ENCODE assay signal across 31 cellular contexts in the genomic region with DNA sequence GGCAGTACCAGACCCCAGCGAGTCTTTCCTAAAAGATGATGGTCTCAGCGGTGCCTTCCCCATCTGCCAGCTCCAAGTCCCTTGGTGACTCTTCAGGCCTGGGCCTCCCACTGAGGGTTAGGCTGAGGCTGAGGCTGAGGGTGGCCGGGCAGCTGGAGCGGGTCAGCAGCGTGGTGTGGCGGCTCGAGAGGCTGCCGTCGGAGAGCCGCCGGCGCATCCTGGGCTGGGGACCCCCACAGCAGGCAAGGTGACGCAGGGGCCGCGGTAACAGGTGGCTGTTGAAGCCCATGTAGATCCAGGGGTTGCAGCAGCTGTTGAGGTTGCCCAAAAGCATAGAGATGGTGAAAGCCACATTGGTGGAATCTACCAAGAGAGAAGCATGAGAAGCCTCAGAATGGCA. TPM values are rescaled to one million over a fixed set of nuclear protein-coding genes. Genes with fewer than 3 reads are reported as not detected.
"Had no signal": no experiment of that assay in that cellular context is flagged by ENCODE, and none has a peak within 500 bp of the region (broad histone marks: within the 10 kb centered on the region; RNA-seq: fewer than 3 reads in every experiment).

No MANE protein-coding gene starts in this region.

- H3K4me3 Mint-ChIP-seq: dendritic cell treated with granulocyte-macrophage colony-stimulating factor and Interleukin-4, amounts not matched to agents 40 ng/mL and 50 ng/mL, for 4 days; effector memory CD8-positive, alpha-beta T cell; endodermal cell; mesothelial cell of epicardium had no signal

- H3K4me1 ChIP-seq: colonic mucosa, gastrocnemius medialis, lower lobe of right lung had no signal

- H3K4me3 ChIP-seq: colonic mucosa, esophagus squamous epithelium, gastrocnemius medialis, heart right ventricle, left lung, lower lobe of right lung, mucosa of descending colon had no signal

- H3K27ac ChIP-seq: colonic mucosa, epithelial cell of prostate, esophagus squamous epithelium, gastrocnemius medialis, heart right ventricle, left lung, lower lobe of right lung had no signal

- ATAC-seq: effector memory CD8-positive, alpha-beta T cell; esophagus mucosa; gastrocnemius medialis; heart right ventricle; left cardiac atrium; left lung; left ventricle myocardium superior; lower lobe of right lung; mucosa of descending colon had no signal

- H3K36me3 Mint-ChIP-seq: mesothelial cell of epicardium had no signal

- H3K27me3 ChIP-seq: colonic mucosa, gastrocnemius medialis, left lung had no signal

- H3K36me3 ChIP-seq: colonic mucosa, esophagus squamous epithelium, gastrocnemius medialis, heart right ventricle, left lung, lower lobe of right lung had no signal

- H3K9me3 ChIP-seq: colonic mucosa, esophagus squamous epithelium, gastrocnemius medialis, heart right ventricle, left lung, lower lobe of right lung, mucosa of descending colon had no signal

- DNase-seq: colonic mucosa; cortex of kidney; effector CD8-positive, alpha-beta T cell; effector memory CD8-positive, alpha-beta T cell; endodermal cell; erythroblast; esophagus squamous epithelium; foreskin fibroblast; foreskin melanocyte; gastrocnemius medialis; glutamatergic neuron; heart right ventricle; hippocampal formation; left cardiac atrium; left ventricle myocardium superior; lower lobe of right lung; mesenchymal stem cell; mucosa of descending colon had no signal

- H3K9me3 Mint-ChIP-seq: dendritic cell treated with granulocyte-macrophage colony-stimulating factor and Interleukin-4, amounts not matched to agents 40 ng/mL and 50 ng/mL, for 4 days; effector memory CD8-positive, alpha-beta T cell; endodermal cell; mesothelial cell of epicardium had no signal

- H3K27ac Mint-ChIP-seq: effector memory CD8-positive, alpha-beta T cell; endodermal cell; mesothelial cell of epicardium had no signal

RNA-seq across cellular contexts. Expression of a gene that starts 7.0 kb away (rescaled TPM):
- total RNA-seq: dermis microvascular lymphatic vessel endothelial cell, esophagus mucosa, esophagus squamous epithelium, gastrocnemius medialis, glomerular endothelial cell, heart right ventricle, kidney epithelial cell, left cardiac atrium, left lung, left ventricle myocardium superior, lower leg skin, lower lobe of right lung, lung microvascular endothelial cell, mesenteric fat pad, mesothelial cell of epicardium, myocyte had no signal
- polyA plus RNA-seq: heart right ventricle, keratinocyte had no signal

RNA-seq across cellular contexts. Expression of a gene that starts 57.2 kb away (rescaled TPM):
- total RNA-seq: dermis microvascular lymphatic vessel endothelial cell, endodermal cell, gastrocnemius medialis, glomerular endothelial cell, lung microvascular endothelial cell, mesothelial cell of epicardium, myocyte had no signal
- polyA plus RNA-seq: keratinocyte had no signal
